2 cellular contexts compared by ENCODE assay signal in the genomic region with DNA sequence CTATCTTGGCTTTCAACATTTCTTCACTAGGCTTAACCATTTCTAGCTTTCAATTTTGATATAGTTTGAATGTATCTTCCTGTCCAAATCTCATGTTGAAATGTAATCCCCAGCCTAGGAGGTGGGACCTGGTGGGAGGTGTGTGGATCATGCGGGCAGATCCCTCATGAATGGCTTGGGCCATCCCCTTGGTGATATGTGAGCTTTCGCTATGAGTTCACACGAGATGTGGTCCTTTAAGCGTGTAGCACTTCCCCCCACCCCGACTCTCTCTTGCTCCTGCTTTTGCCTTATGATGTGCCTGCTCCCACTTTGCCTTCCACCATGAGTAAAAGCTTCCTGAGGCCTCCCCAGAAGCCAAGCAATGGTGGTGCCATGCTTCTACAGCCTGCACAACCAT.
TF ChIP-seq lines count a peak whose summit lies in the region.

No MANE protein-coding gene starts in this region.

TF ChIP-seq in GM12878, 131 proteins besides CTCF, POLR2A, EP300 and RAD21:
- no peak for TF ChIP-seq MTA2 (IDR thresholded peaks at IDR 0.05; ENCODE audit: low read depth)
- no peak for TF ChIP-seq SUZ12 (IDR thresholded peaks at IDR 0.05; ENCODE audit: unreplicated experiment)
- TF ChIP-seq NR2F1 (conservative IDR thresholded peaks at IDR 0.05): no peak
- no peak for TF ChIP-seq SPI1 (IDR thresholded peaks at IDR 0.05; ENCODE audit: borderline replicate concordance, insufficient read depth, low read depth, low read length)
- TF ChIP-seq HSF1 (IDR thresholded peaks at IDR 0.05; ENCODE audit: low read depth, low read length): no peak
- no peak for TF ChIP-seq RCOR1 (conservative IDR thresholded peaks at IDR 0.05; ENCODE audit: low read depth, low read length)
- TF ChIP-seq E4F1 (IDR thresholded peaks at IDR 0.05; ENCODE audit: borderline replicate concordance, partially characterized antibody): no peak
- TF ChIP-seq ETV6 (conservative IDR thresholded peaks at IDR 0.05 in 1 of 2, IDR thresholded peaks at IDR 0.05 in 1 of 2; ENCODE audit: borderline replicate concordance in 1 of 2, low read depth in 1 of 2): no peak
- no peak for TF ChIP-seq MYC (IDR thresholded peaks at IDR 0.05; ENCODE audit: insufficient read depth, insufficient read length, insufficient replicate concordance, low read length, severe bottlenecking)
- TF ChIP-seq ZNF274 (IDR thresholded peaks at IDR 0.05; ENCODE audit: insufficient read depth, insufficient read length): no peak
- no peak for TF ChIP-seq FOXM1 (IDR thresholded peaks at IDR 0.05; ENCODE audit: low read depth, low read length)
- no peak for TF ChIP-seq HCFC1 (IDR thresholded peaks at IDR 0.05; ENCODE audit: low read length)
- no peak for TF ChIP-seq KDM1A (IDR thresholded peaks at IDR 0.05; ENCODE audit: borderline replicate concordance)
- TF ChIP-seq SREBF2 (IDR thresholded peaks at IDR 0.05; ENCODE audit: low read length): no peak
- TF ChIP-seq, protein P1, sequence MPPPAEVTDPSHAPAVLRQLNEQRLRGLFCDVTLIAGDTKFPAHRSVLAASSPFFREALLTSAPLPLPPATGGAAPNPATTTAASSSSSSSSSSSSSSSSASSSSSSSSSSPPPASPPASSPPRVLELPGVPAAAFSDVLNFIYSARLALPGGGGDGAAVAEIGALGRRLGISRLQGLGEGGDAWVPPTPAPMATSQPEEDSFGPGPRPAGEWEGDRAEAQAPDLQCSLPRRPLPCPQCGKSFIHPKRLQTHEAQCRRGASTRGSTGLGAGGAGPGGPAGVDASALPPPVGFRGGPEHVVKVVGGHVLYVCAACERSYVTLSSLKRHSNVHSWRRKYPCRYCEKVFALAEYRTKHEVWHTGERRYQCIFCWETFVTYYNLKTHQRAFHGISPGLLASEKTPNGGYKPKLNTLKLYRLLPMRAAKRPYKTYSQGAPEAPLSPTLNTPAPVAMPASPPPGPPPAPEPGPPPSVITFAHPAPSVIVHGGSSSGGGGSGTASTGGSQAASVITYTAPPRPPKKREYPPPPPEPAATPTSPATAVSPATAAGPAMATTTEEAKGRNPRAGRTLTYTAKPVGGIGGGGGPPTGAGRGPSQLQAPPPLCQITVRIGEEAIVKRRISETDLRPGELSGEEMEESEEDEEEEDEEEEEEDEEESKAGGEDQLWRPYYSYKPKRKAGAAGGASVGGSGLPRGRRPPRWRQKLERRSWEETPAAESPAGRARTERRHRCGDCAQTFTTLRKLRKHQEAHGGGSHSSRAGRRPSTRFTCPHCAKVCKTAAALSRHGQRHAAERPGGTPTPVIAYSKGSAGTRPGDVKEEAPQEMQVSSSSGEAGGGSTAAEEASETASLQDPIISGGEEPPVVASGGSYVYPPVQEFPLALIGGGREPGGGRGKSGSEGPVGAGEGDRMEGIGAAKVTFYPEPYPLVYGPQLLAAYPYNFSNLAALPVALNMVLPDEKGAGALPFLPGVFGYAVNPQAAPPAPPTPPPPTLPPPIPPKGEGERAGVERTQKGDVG (CRISPR knock-in tag; IDR thresholded peaks at IDR 0.05): no peak

TF ChIP-seq in HEK293T, 16 proteins besides CTCF, POLR2A, EP300 and RAD21:
- TF ChIP-seq ARNT (IDR thresholded peaks at IDR 0.05) (no peak), SP1 (IDR thresholded peaks at IDR 0.05) (no peak), FOXM1 (IDR thresholded peaks at IDR 0.05; ENCODE audit: borderline replicate concordance) (no peak), L3MBTL2 (conservative IDR thresholded peaks at IDR 0.05) (no peak), CTBP1 (IDR thresholded peaks at IDR 0.05; ENCODE audit: borderline replicate concordance) (no peak), FOXK2 (IDR thresholded peaks at IDR 0.05) (no peak), BHLHE40 (IDR thresholded peaks at IDR 0.05; ENCODE audit: borderline replicate concordance) (no peak), HDGF (IDR thresholded peaks at IDR 0.05; ENCODE audit: borderline replicate concordance) (no peak), FOXA1 (IDR thresholded peaks at IDR 0.05) (no peak)
- TF ChIP-seq, protein P2, sequence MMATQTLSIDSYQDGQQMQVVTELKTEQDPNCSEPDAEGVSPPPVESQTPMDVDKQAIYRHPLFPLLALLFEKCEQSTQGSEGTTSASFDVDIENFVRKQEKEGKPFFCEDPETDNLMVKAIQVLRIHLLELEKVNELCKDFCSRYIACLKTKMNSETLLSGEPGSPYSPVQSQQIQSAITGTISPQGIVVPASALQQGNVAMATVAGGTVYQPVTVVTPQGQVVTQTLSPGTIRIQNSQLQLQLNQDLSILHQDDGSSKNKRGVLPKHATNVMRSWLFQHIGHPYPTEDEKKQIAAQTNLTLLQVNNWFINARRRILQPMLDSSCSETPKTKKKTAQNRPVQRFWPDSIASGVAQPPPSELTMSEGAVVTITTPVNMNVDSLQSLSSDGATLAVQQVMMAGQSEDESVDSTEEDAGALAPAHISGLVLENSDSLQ (IDR thresholded peaks at IDR 0.05): no peak
